In the genomic region with DNA sequence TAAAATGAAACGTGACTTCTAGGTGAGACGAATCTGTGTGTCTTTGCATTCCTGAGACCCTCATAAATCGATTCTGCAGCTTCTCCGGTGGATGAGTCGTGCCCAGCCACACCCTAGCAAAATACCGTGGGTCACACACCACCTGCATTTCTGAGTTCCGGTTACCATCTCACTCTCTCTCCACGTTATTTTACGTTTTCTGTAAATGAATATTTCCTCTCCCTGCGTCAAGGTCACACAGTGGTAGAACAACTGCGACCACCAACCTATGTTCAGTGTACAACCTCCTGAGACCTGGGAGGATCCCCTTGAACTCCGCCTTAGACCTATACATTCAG, we compare ENCODE assay signal across 10 cellular contexts. TPM values are rescaled to one million over a fixed set of nuclear protein-coding genes. Genes with fewer than 3 reads are reported as not detected.
DNase-seq lines count a peak whose midpoint lies in the region; ATAC-seq and TF ChIP-seq lines count a peak whose summit lies in the region.
"Had no signal": no experiment of that assay in that cellular context is flagged by ENCODE, and none has a peak within 500 bp of the region (broad histone marks: within the 10 kb centered on the region; RNA-seq: fewer than 3 reads in every experiment).

No MANE protein-coding gene starts in this region.

- TF ChIP-seq CTCF in C4-2B (conservative IDR thresholded peaks at IDR 0.05) (no peak), coronary artery (IDR thresholded peaks at IDR 0.05) (no peak)

- no peak for ATAC-seq in naive thymus-derived CD4-positive, alpha-beta T cell
- ATAC-seq in HG02852 (IDR thresholded peaks at IDR 0.05; ENCODE audit: unreplicated experiment) = no peak
- no peak for ATAC-seq in GM21423 (IDR thresholded peaks at IDR 0.05; ENCODE audit: unreplicated experiment)

- no peaks in the 10 kb centered on the region for H3K27me3 Mint-ChIP-seq in naive thymus-derived CD4-positive, alpha-beta T cell
- H3K27me3 Mint-ChIP-seq: activated naive CD4-positive, alpha-beta T cell treated with anti-CD3 and anti-CD28 coated beads, Interleukin-2, amount 50 U/mL, for 24 hours had no signal

- no peaks in the 10 kb centered on the region for H3K27me3 ChIP-seq in naive thymus-derived CD4-positive, alpha-beta T cell (ENCODE audit: control insufficient read depth in 2 of 2, insufficient read depth in 2 of 2, low read length in 2 of 2)

- no peak overlapping the region for H3K4me3 Mint-ChIP-seq in naive thymus-derived CD4-positive, alpha-beta T cell
- H3K4me3 Mint-ChIP-seq: activated naive CD4-positive, alpha-beta T cell treated with anti-CD3 and anti-CD28 coated beads, Interleukin-2, amount 50 U/mL, for 24 hours had no signal

- CTCF ChIA-PET in naive thymus-derived CD4-positive, alpha-beta T cell (lab: Charles Lee) = interaction anchor here (0.6 to 1.3 kb wide), 5 partner anchors 10 to 280 kb away, joined by 3 to 7 read pairs (median 3); no protein-coding TSS in a partner anchor

- intact Hi-C loops in naive thymus-derived CD4-positive, alpha-beta T cell (cut with micrococcal nuclease) = loop anchor here (1.0 to 10.0 kb wide), 7 partner anchors 33 to 598 kb away; partner anchors contain the start of genes SFI1 (in 2 of the 2), DRG1 (in 1 of the 2), PATZ1 (in 1 of the 2) and RTCB (in 1 of the 2)

- peaks cover 18 to 21% of the 10 kb centered on the region in 2 donors for H3K4me1 ChIP-seq in naive thymus-derived CD4-positive, alpha-beta T cell (ENCODE audit: control insufficient read depth in 2 of 2, insufficient read depth in 2 of 2, low read length in 2 of 2)

- in situ Hi-C loops in KBM-7 (cut with MboI; ENCODE audit: low pct_unique_long_range_greater_than_20kb, low sequenced_read_pairs) = no loop called here

- H3K4me1 Mint-ChIP-seq in naive thymus-derived CD4-positive, alpha-beta T cell = peaks cover 7 to 34% (median 14%) of the 10 kb centered on the region in 7 donors

- POLR2A ChIA-PET in naive thymus-derived CD4-positive, alpha-beta T cell (lab: Charles Lee) = interaction anchor here (2.1 to 3.0 kb wide), 2 partner anchors 11 to 283 kb away, joined by 14 read pairs; partner anchors contain the start of gene PISD

- DNase-seq in KBM-7 (peak; percentile 20), coronary artery (ENCODE audit: low spot score) (no peak), NCI-H2171 (lab: John Stamatoyannopoulos, UW) (no peak)
- DNase-seq in naive thymus-derived CD4-positive, alpha-beta T cell = peak in 1 of 9 donors; percentile 8
- DNase-seq in activated T-cell treated with anti-CD3 and anti-CD28 coated beads, Interleukin-2, amount 50 U/mL, for 1 hour = no peak
- DNase-seq: NCI-H1694 treated with DMSO at 0.1 percent for 48 hours had no signal

- H3K27ac ChIP-seq in C4-2B = peak overlapping the region; percentile 95
- peak overlapping the region; percentile 90 to 99 for H3K27ac ChIP-seq in coronary artery
- H3K27ac ChIP-seq in naive thymus-derived CD4-positive, alpha-beta T cell (ENCODE audit: low read depth, low read length) = peak overlapping the region; percentile 76

- no peak overlapping the region for H3K27ac Mint-ChIP-seq in naive thymus-derived CD4-positive, alpha-beta T cell
- H3K27ac Mint-ChIP-seq: activated naive CD4-positive, alpha-beta T cell treated with anti-CD3 and anti-CD28 coated beads, Interleukin-2, amount 50 U/mL, for 24 hours had no signal

- no peaks in the 10 kb centered on the region for H3K9me3 Mint-ChIP-seq in naive thymus-derived CD4-positive, alpha-beta T cell
- H3K9me3 Mint-ChIP-seq: activated naive CD4-positive, alpha-beta T cell treated with anti-CD3 and anti-CD28 coated beads, Interleukin-2, amount 50 U/mL, for 24 hours had no signal

- no peaks in the 10 kb centered on the region for H3K9me3 ChIP-seq in naive thymus-derived CD4-positive, alpha-beta T cell (ENCODE audit: control insufficient read depth in 2 of 3, low read length in 3 of 3)

- peak overlapping the region; percentile 71 for H3K4me3 ChIP-seq in coronary artery
- peak overlapping the region; percentile 87 for H3K4me3 ChIP-seq in naive thymus-derived CD4-positive, alpha-beta T cell (ENCODE audit: low read length)

- H3K36me3 Mint-ChIP-seq in naive thymus-derived CD4-positive, alpha-beta T cell = peaks cover 0 to 12% (median 0%) of the 10 kb centered on the region in 5 donors

- H3K36me3 ChIP-seq in naive thymus-derived CD4-positive, alpha-beta T cell (ENCODE audit: control insufficient read depth in 2 of 3, insufficient read depth in 3 of 3, low read length in 3 of 3) = no peaks in the 10 kb centered on the region

RNA-seq across cellular contexts. Expression of gene YWHAH, which starts 1.1 kb away (rescaled TPM):
- total RNA-seq in naive thymus-derived CD4-positive, alpha-beta T cell = 100 to 1,000 TPM in 1 of 5 experiments, 10 to 100 TPM in 4; 11.7 to 130 (median 17.1) TPM
- 10 to 100 TPM; 11.7 to 22.4 TPM for polyA plus RNA-seq in naive thymus-derived CD4-positive, alpha-beta T cell
